Comparison of ENCODE assay signal across 1 cellular context in genomic region chr9:130985029-130985428, GRCh38.
A peak's percentile ranks its signal among the peaks of the same experiment; 100 is the strongest.
TF ChIP-seq lines count a peak whose summit lies in the region.

No MANE protein-coding gene starts in this region.

TF ChIP-seq in K562, 482 proteins besides CTCF, POLR2A, EP300 and RAD21:
- TF ChIP-seq ZNF140 (CRISPR knock-in tag; IDR thresholded peaks at IDR 0.05), result no peak
- TF ChIP-seq E2F1 (CRISPR knock-in tag; IDR thresholded peaks at IDR 0.05), result 0 out of 2 replicates have a peak, but pooled peaks have one; percentile 47
